Comparison of ENCODE assay signal across 9 cellular contexts in the genomic region with DNA sequence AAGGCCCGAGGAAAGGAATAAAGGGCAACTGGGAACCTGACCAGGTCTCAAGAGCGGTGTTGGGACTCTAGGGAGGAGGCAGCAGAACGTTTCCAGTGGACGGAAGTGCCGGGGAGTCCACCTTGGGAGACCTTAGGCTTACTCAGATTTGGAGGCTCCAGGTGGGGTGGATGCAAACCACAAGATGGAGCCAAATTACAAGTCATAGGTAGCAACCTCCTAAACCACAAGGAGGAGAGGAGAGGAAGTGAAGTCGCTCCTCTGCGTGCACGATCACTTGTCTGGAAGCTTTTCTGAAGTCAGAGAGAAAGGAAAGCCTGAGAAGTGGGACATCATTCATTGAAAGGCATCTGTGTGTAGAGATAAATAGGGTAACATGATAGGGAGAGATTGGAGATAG. TPM values are rescaled to one million over a fixed set of nuclear protein-coding genes. Genes with fewer than 3 reads are reported as not detected.
DNase-seq lines count a peak whose midpoint lies in the region; ATAC-seq and TF ChIP-seq lines count a peak whose summit lies in the region.
"Had no signal": no experiment of that assay in that cellular context is flagged by ENCODE, and none has a peak within 500 bp of the region (broad histone marks: within the 10 kb centered on the region; RNA-seq: fewer than 3 reads in every experiment).

No MANE protein-coding gene starts in this region.

- 37 to 44% (median 39%) methylated on average over 8 of the region's 8 CpGs for WGBS in ovary, 3 donors
- 25 to 40% (median 38%) methylated on average over 8 of the region's 8 CpGs for WGBS in heart left ventricle, 4 donors

- peak; percentile 36 for TF ChIP-seq CTCF in GM12864 (IDR thresholded peaks at IDR 0.05; ENCODE audit: low read depth, low read length, missing control alignments)
- peak; percentile 74 for TF ChIP-seq CTCF in OCI-LY3 (IDR thresholded peaks at IDR 0.05; ENCODE audit: low read depth, low read length)
- TF ChIP-seq CTCF in ovary (IDR thresholded peaks at IDR 0.05), result no peak
- TF ChIP-seq CTCF in heart left ventricle (IDR thresholded peaks at IDR 0.05), result peak in 6 of 12 donors; percentile 19 to 40 (median 28)

- TF ChIP-seq POLR2A in ovary (IDR thresholded peaks at IDR 0.05) (no peak), heart left ventricle (IDR thresholded peaks at IDR 0.05) (no peak)

- H3K79me2 ChIP-seq in OCI-LY3 (ENCODE audit: low read length), result no peaks in the 10 kb centered on the region

- ATAC-seq in heart left ventricle, result no peak

- H3K4me1 ChIP-seq in BLaER1 (peaks cover 9% of the 10 kb centered on the region; the same call in 1 of the 2 replicates), OCI-LY3 (ENCODE audit: low read length) (peaks cover 7% of the 10 kb centered on the region), ovary (ENCODE audit: insufficient read depth) (no peaks in the 10 kb centered on the region), heart left ventricle (peaks cover 0 to 12% (median 0%) of the 10 kb centered on the region in 12 donors)
- H3K4me1 ChIP-seq: esophagus muscularis mucosa had no signal

- H3K9ac ChIP-seq in BLaER1, result no peak overlapping the region
- no peak overlapping the region; the same call in none of the 2 replicates for H3K9ac ChIP-seq in OCI-LY3 (ENCODE audit: low read length)

- no peak for TF ChIP-seq EP300 in ovary (IDR thresholded peaks at IDR 0.05)

- intact Hi-C loops in ovary (cut with DNase I), result loop anchor here in 2 of 4 donors (10.0 kb wide), 1 partner anchor 245 kb away; no protein-coding TSS in a partner anchor
- intact Hi-C loops in posterior vena cava (cut with DNase I), result no loop called here
- intact Hi-C loops in heart left ventricle (cut with DNase I), result no loop called here

- H3K27me3 ChIP-seq in BLaER1 (no peaks in the 10 kb centered on the region), OCI-LY3 (ENCODE audit: low read depth, low read length) (0 out of 2 replicates have a peak, but pooled peaks cover 5% of the 10 kb centered on the region), ovary (no peaks in the 10 kb centered on the region), heart left ventricle (peaks cover 0 to 30% (median 0%) of the 10 kb centered on the region in 9 donors)

- H3K4me2 ChIP-seq in BLaER1, result peak overlapping the region; percentile 14; the same call in 1 of the 2 replicates
- peak overlapping the region; percentile 86 for H3K4me2 ChIP-seq in OCI-LY3 (ENCODE audit: low read length)

- H3K36me3 ChIP-seq in BLaER1 (peaks cover 9% of the 10 kb centered on the region; the same call in 1 of the 2 replicates), OCI-LY3 (replicated peaks; ENCODE audit: low read depth, low read length) (no peaks in the 10 kb centered on the region), ovary (no peaks in the 10 kb centered on the region), heart left ventricle (no peaks in the 10 kb centered on the region)
- H3K36me3 ChIP-seq: esophagus muscularis mucosa had no signal

- H3K4me3 ChIP-seq in BLaER1 (no peak overlapping the region), GM12864 (ENCODE audit: low read depth, low read length) (no peak overlapping the region), OCI-LY3 (ENCODE audit: low read length) (peak overlapping the region; percentile 67), ovary (no peak overlapping the region), heart left ventricle (no peak overlapping the region)
- H3K4me3 ChIP-seq: esophagus muscularis mucosa had no signal

- H3K27ac ChIP-seq in BLaER1, result no peak overlapping the region
- no peak overlapping the region for H3K27ac ChIP-seq in OCI-LY3 (ENCODE audit: low read length)
- no peak overlapping the region for H3K27ac ChIP-seq in ovary
- no peak overlapping the region for H3K27ac ChIP-seq in heart left ventricle
- H3K27ac ChIP-seq: esophagus muscularis mucosa had no signal

- DNase-seq in GM12864 (ENCODE audit: low read depth), result no peak
- DNase-seq in germinal center (ENCODE audit: low spot score), result peak; percentile 59
- no peak for DNase-seq in ovary
- DNase-seq in posterior vena cava (ENCODE audit: low spot score), result no peak
- no peak for DNase-seq in stimulated activated CD4-positive, alpha-beta T cell treated with anti-CD3 and anti-CD28 coated beads, Interleukin-15, amount 100 ng/mL, for 24 hours
- no peak for DNase-seq in heart left ventricle

- H4K20me1 ChIP-seq in BLaER1, result no peaks in the 10 kb centered on the region
- no peaks in the 10 kb centered on the region for H4K20me1 ChIP-seq in OCI-LY3 (ENCODE audit: insufficient read depth, low read length)

- H3K9me3 ChIP-seq in BLaER1, result no peaks in the 10 kb centered on the region
- H3K9me3 ChIP-seq in OCI-LY3 (ENCODE audit: insufficient read depth, low read length), result no peaks in the 10 kb centered on the region
- H3K9me3 ChIP-seq in ovary, result no peaks in the 10 kb centered on the region
- H3K9me3 ChIP-seq in heart left ventricle, result no peaks in the 10 kb centered on the region
- H3K9me3 ChIP-seq: esophagus muscularis mucosa had no signal

- H2AFZ ChIP-seq in OCI-LY3 (ENCODE audit: low read depth, low read length), result peak overlapping the region; percentile 85

RNA-seq across cellular contexts. Expression of a gene that starts 9.3 kb away (rescaled TPM):
- total RNA-seq in ovary, result 10 to 100 TPM in 1 of 7 donors, 1 to 10 TPM in 6; 1.1 to 17.3 (median 6.4) TPM
- 10 to 100 TPM in 1 of 2 donors, 1 to 10 TPM in 1; 2.5 to 25.3 TPM for polyA plus RNA-seq in ovary
- 1 to 10 TPM; 3.1 to 3.5 TPM for total RNA-seq in posterior vena cava
- total RNA-seq in heart left ventricle, result 10 to 100 TPM in 2 of 9 donors, 1 to 10 TPM in 4, under 1 TPM in 3; 0.44 to 32.4 (median 1.5) TPM
- polyA plus RNA-seq in heart left ventricle, result 1 to 10 TPM in 1 of 2 donors, under 1 TPM in 1; 0.78 to 1.2 TPM

RNA-seq across cellular contexts. Expression of a gene that starts 31.7 kb away (rescaled TPM):
- total RNA-seq in ovary (100 to 1,000 TPM; 106 to 196 (median 163) TPM), posterior vena cava (100 to 1,000 TPM; 125 to 129 TPM), heart left ventricle (100 to 1,000 TPM in 2 of 9 donors, 10 to 100 TPM in 7; 56.8 to 107 (median 73.5) TPM)
- polyA plus RNA-seq in ovary (100 to 1,000 TPM; 128 to 301 TPM), heart left ventricle (10 to 100 TPM; 61.9 to 67.8 TPM)

RNA-seq across cellular contexts. Expression of a gene that starts 47.2 kb away (rescaled TPM):
- total RNA-seq in ovary, result 10 to 100 TPM in 6 of 7 donors, 1 to 10 TPM in 1; 5.7 to 50.4 (median 18.5) TPM
- 100 to 1,000 TPM in 1 of 2 donors, 10 to 100 TPM in 1; 19.2 to 162 TPM for polyA plus RNA-seq in ovary
- 10 to 100 TPM; 16.1 to 35.0 TPM for total RNA-seq in posterior vena cava
- 100 to 1,000 TPM in 1 of 9 donors, 10 to 100 TPM in 6, 1 to 10 TPM in 2; 5.4 to 150 (median 16.2) TPM for total RNA-seq in heart left ventricle
- polyA plus RNA-seq in heart left ventricle, result 10 to 100 TPM in 1 of 2 donors, 1 to 10 TPM in 1; 8.0 to 20.4 TPM

RNA-seq across cellular contexts. Expression of a gene that starts 59.2 kb away (rescaled TPM):
- total RNA-seq in ovary (10 to 100 TPM in 6 of 7 donors, 1 to 10 TPM in 1; 4.3 to 39.1 (median 12.0) TPM), posterior vena cava (10 to 100 TPM in 1 of 2 donors, 1 to 10 TPM in 1; 8.0 to 19.2 TPM), heart left ventricle (100 to 1,000 TPM in 1 of 9 donors, 10 to 100 TPM in 1, 1 to 10 TPM in 7; 2.7 to 127 (median 9.3) TPM)
- polyA plus RNA-seq in ovary (10 to 100 TPM; 11.0 to 70.0 TPM), heart left ventricle (1 to 10 TPM; 3.7 to 4.8 TPM)

Comparison
In these comparisons a context has a peak if more than half of its experiments do, and no peak if none do; other contexts are left out.
1. CTCF ChIP-seq: peak in GM12864 (single experiment) and OCI-LY3 (single experiment); none in ovary (0 of 3).